Comparison of ENCODE assay signal across 7 cellular contexts in the genomic region with DNA sequence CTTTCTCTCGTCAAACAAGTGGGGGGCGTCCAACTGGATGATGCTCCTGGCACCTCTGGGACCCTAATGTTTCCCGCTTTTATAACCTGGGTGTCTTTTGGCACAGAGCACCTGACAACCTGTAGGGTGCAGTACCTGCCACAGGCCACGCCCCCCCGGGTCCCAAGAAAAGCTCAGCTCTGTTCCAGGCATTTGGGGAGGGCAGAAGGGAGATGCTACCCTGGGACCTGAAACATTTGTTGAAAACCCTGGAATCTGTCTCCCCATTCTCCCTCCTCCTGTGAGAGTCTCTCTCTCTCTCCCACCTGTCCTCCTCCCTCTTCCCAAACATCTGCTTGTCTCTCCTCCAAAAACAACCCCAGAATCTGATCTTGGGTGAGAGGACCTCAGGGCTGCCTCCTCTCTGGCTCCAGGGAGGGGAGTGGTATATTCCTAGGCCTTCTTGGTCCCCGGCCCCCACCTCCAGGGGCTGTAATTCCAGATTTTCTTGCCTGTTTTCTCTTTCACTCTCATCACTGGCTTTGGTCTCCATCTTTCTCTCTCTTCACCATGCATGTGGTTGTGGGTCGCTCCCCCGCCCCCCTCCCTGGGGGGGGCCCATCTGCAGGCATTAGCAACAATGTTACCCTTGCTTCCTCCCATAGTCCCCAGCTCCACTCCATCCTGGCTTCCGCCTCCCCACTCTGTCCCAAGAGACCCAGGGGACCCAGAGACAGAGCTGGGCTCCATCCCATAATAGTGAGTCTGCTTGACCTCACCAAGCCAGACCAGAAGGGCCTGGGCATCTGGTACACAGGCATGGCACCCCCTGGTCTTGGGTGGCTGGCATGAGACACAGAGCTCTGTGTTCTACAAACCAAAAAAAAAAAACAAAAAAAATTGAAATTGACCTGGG. TPM values are rescaled to one million over a fixed set of nuclear protein-coding genes. Genes with fewer than 3 reads are reported as not detected.
DNase-seq lines count a peak whose midpoint lies in the region; ATAC-seq and TF ChIP-seq lines count a peak whose summit lies in the region.

No MANE protein-coding gene starts in this region.

- DNase-seq in NB4 (ENCODE audit: low read depth) (peak; percentile 77), epithelial cell of esophagus (ENCODE audit: low read depth) (no peak), gastrocnemius medialis (no peak)
- no peak for DNase-seq in stimulated activated CD8-positive, alpha-beta memory T cell treated with anti-CD3 and anti-CD28 coated beads, Interleukin-4, amount 100 ng/mL, for 48 hours

- ATAC-seq in gastrocnemius medialis (no peak), GM18502 (IDR thresholded peaks at IDR 0.05; ENCODE audit: poor library complexity, unreplicated experiment) (no peak), HG03039 (IDR thresholded peaks at IDR 0.05; ENCODE audit: unreplicated experiment) (no peak)

- H3K4me3 ChIP-seq in NB4 (ENCODE audit: low read depth, low read length) (peak overlapping the region; percentile 4), epithelial cell of esophagus (ENCODE audit: low read length) (peak overlapping the region; percentile 99), gastrocnemius medialis (peak overlapping the region in 2 of 4 donors; percentile 10 to 21)

- intact Hi-C loops in gastrocnemius medialis (cut with DNase I; ENCODE audit: low total_unique reads): loop anchor here (10.0 kb wide), 1 partner anchor 275 kb away; the partner anchor contains the start of gene TMEM222

- TF ChIP-seq POLR2A in NB4 (IDR thresholded peaks at IDR 0.05; ENCODE audit: extremely low read depth, insufficient read length) (no peak), gastrocnemius medialis (IDR thresholded peaks at IDR 0.05) (no peak)

- peak overlapping the region; percentile 97 to 100 (median 100) for H3K27ac ChIP-seq in gastrocnemius medialis

- in situ Hi-C loops in gastrocnemius medialis (cut with MboI; ENCODE audit: low sequenced_read_pairs in 4 of 4): loop anchor here (10.0 kb wide), 3 partner anchors 45 to 205 kb away; partner anchors contain the start of gene GPR3 (in 2 of the 4)

- no peaks in the 10 kb centered on the region for H3K27me3 ChIP-seq in gastrocnemius medialis

- H3K9me3 ChIP-seq in gastrocnemius medialis: no peaks in the 10 kb centered on the region

- H3K4me1 ChIP-seq in gastrocnemius medialis: peaks cover 69 to 72% of the 10 kb centered on the region in 2 donors

- no peaks in the 10 kb centered on the region for H3K36me3 ChIP-seq in gastrocnemius medialis

- TF ChIP-seq CTCF in GM12874 (IDR thresholded peaks at IDR 0.05; ENCODE audit: insufficient read depth, low read depth, low read length) (0 out of 2 replicates have a peak, but pooled peaks have one; percentile 3), NB4 (IDR thresholded peaks at IDR 0.05; ENCODE audit: low read depth, low read length) (no peak), epithelial cell of esophagus (IDR thresholded peaks at IDR 0.05; ENCODE audit: insufficient read depth, low read depth, low read length, missing control alignments) (peak; percentile 30), gastrocnemius medialis (IDR thresholded peaks at IDR 0.05 in 4 of 5, conservative IDR thresholded peaks at IDR 0.05 in 1 of 5) (no peak)

RNA-seq across cellular contexts. Expression of gene AHDC1, which starts 4.1 kb away (rescaled TPM):
- total RNA-seq in gastrocnemius medialis: 10 to 100 TPM; 22.2 to 57.9 (median 35.2) TPM

RNA-seq across cellular contexts. Expression of gene FGR, which starts 35.1 kb away (rescaled TPM):
- 1 to 10 TPM; 1.3 to 5.8 (median 4.7) TPM for total RNA-seq in gastrocnemius medialis

Comparison
In these comparisons a context has a peak if more than half of its experiments do, and no peak if none do; other contexts are left out.
1. CTCF ChIP-seq: peak in GM12874 (single experiment) and epithelial cell of esophagus (single experiment); none in NB4 (single experiment) and gastrocnemius medialis (0 of 5).